ENCODE assay signal across 9 cellular contexts in the genomic region with DNA sequence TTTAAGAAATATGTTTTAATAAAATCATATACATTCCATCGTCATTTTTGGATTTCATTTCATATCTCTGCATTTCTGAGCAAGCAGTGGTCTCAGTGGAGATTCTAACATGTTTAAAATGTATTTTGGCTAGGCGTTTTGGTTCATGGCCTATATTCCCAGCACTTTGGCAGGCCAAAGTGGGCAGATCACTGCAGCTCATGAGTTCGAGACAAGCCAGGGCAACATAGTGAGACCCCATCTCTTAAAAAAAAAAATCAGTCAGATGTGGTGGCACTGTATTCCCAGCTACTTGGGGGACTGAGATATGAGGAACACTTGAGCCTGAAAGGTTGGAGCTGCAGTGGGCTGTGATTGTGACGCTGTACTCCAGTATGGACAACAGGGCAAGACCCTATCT.
"Had no signal": no experiment of that assay in that cellular context is flagged by ENCODE, and none has a peak within 500 bp of the region (broad histone marks: within the 10 kb centered on the region; RNA-seq: fewer than 3 reads in every experiment).

No MANE protein-coding gene starts in this region.

- H3K4me3 Mint-ChIP-seq: GM23338, H9, HFFc6 had no signal

- H3K4me1 Mint-ChIP-seq: GM23338, H9 had no signal

- H3K4me2 ChIP-seq: GM23338 had no signal

- ATAC-seq: GM23338 had no signal

- FAIRE-seq: H1, H54 had no signal

- DNase-seq: H9, HCEC 1CT, HFFc6, IMR-90, KBM-7 had no signal

- H3K27ac ChIP-seq: HL-60 had no signal

- H2AFZ ChIP-seq: GM23338 had no signal

- H3K4me3 ChIP-seq: GM23338 had no signal

- H3K9me3 Mint-ChIP-seq: GM23338, H9, HFFc6 had no signal

- H3K27ac Mint-ChIP-seq: GM23338, H9, HFFc6 had no signal
